11 cellular contexts compared by ENCODE assay signal in genomic region chr22:37740455-37741311, GRCh38. TPM values are rescaled to one million over a fixed set of nuclear protein-coding genes. Genes with fewer than 3 reads are reported as not detected.
DNase-seq lines count a peak whose midpoint lies in the region; ATAC-seq and TF ChIP-seq lines count a peak whose summit lies in the region.
"Had no signal": no experiment of that assay in that cellular context is flagged by ENCODE, and none has a peak within 500 bp of the region (broad histone marks: within the 10 kb centered on the region; RNA-seq: fewer than 3 reads in every experiment).

No MANE protein-coding gene starts in this region.

- peaks cover 14% of the 10 kb centered on the region for H3K36me3 Mint-ChIP-seq in dendritic cell treated with granulocyte-macrophage colony-stimulating factor and Interleukin-4, amounts not matched to agents 40 ng/mL and 50 ng/mL, for 4 days (ENCODE audit: low read depth)
- peaks cover 12% of the 10 kb centered on the region for H3K36me3 Mint-ChIP-seq in progenitor cell of endocrine pancreas (ENCODE audit: insufficient read depth)

- no peak for ATAC-seq in HG02763 (IDR thresholded peaks at IDR 0.05; ENCODE audit: unreplicated experiment)

- H3K4me1 ChIP-seq in BLaER1 = peaks cover 76% of the 10 kb centered on the region
- peaks cover 41% of the 10 kb centered on the region for H3K4me1 ChIP-seq in KMS-11 (ENCODE audit: low read depth, poor library complexity, severe bottlenecking)

- H3K9me3 Mint-ChIP-seq in dendritic cell treated with granulocyte-macrophage colony-stimulating factor and Interleukin-4, amounts not matched to agents 40 ng/mL and 50 ng/mL, for 4 days = no peaks in the 10 kb centered on the region
- no peaks in the 10 kb centered on the region for H3K9me3 Mint-ChIP-seq in progenitor cell of endocrine pancreas (ENCODE audit: low read depth)
- H3K9me3 Mint-ChIP-seq: CD8-positive, alpha-beta memory T cell had no signal

- peaks cover 86% of the 10 kb centered on the region for H3K4me1 Mint-ChIP-seq in dendritic cell treated with granulocyte-macrophage colony-stimulating factor and Interleukin-4, amounts not matched to agents 40 ng/mL and 50 ng/mL, for 4 days (ENCODE audit: low read depth)
- peaks cover 6% of the 10 kb centered on the region for H3K4me1 Mint-ChIP-seq in progenitor cell of endocrine pancreas (ENCODE audit: low read depth)

- H3K27me3 ChIP-seq in BLaER1 = no peaks in the 10 kb centered on the region
- no peaks in the 10 kb centered on the region for H3K27me3 ChIP-seq in KMS-11 (ENCODE audit: insufficient read depth, low read depth)

- no peak for TF ChIP-seq CTCF in KMS-11 (conservative IDR thresholded peaks at IDR 0.05; ENCODE audit: low read depth, low read length)
- TF ChIP-seq CTCF in progenitor cell of endocrine pancreas (IDR thresholded peaks at IDR 0.05; ENCODE audit: unreplicated experiment) = no peak

- H3K79me2 ChIP-seq in KMS-11 (ENCODE audit: insufficient read depth, low read depth) = no peaks in the 10 kb centered on the region

- H3K4me3 ChIP-seq in BLaER1 (no peak overlapping the region), KMS-11 (IDR thresholded peaks at IDR 0.05; ENCODE audit: insufficient read depth, low read depth, low read length) (no peak overlapping the region)

- H3K9me3 ChIP-seq in BLaER1 = no peaks in the 10 kb centered on the region

- 0 out of 2 replicates have a peak, but pooled peaks cover 5% of the 10 kb centered on the region for H3K36me3 ChIP-seq in BLaER1
- H3K36me3 ChIP-seq in KMS-11 (ENCODE audit: insufficient read depth) = no peaks in the 10 kb centered on the region

- DNase-seq in progenitor cell of endocrine pancreas (ENCODE audit: low spot score, unreplicated experiment) (no peak), foreskin melanocyte (no peak), islet precursor cell (no peak)
- DNase-seq in activated naive CD4-positive, alpha-beta T cell treated with Interleukin-2 at 50 U/mL for 16 hours = no peak
- DNase-seq: MM.1S had no signal

- peak overlapping the region; percentile 77 for H3K27ac Mint-ChIP-seq in dendritic cell treated with granulocyte-macrophage colony-stimulating factor and Interleukin-4, amounts not matched to agents 40 ng/mL and 50 ng/mL, for 4 days
- H3K27ac Mint-ChIP-seq in progenitor cell of endocrine pancreas = peak overlapping the region; percentile 31
- H3K27ac Mint-ChIP-seq: CD8-positive, alpha-beta memory T cell had no signal

- H4K20me1 ChIP-seq in BLaER1 (no peaks in the 10 kb centered on the region), KMS-11 (ENCODE audit: insufficient read depth) (no peaks in the 10 kb centered on the region)

- H3K4me3 Mint-ChIP-seq in dendritic cell treated with granulocyte-macrophage colony-stimulating factor and Interleukin-4, amounts not matched to agents 40 ng/mL and 50 ng/mL, for 4 days = peak overlapping the region; percentile 5
- no peak overlapping the region for H3K4me3 Mint-ChIP-seq in progenitor cell of endocrine pancreas (ENCODE audit: low read depth)

- H3K27me3 Mint-ChIP-seq in dendritic cell treated with granulocyte-macrophage colony-stimulating factor and Interleukin-4, amounts not matched to agents 40 ng/mL and 50 ng/mL, for 4 days = no peaks in the 10 kb centered on the region
- peaks cover 5% of the 10 kb centered on the region for H3K27me3 Mint-ChIP-seq in progenitor cell of endocrine pancreas

- H3K4me2 ChIP-seq in BLaER1 (peak overlapping the region; percentile 83), KMS-11 (peak overlapping the region; percentile 62)

- intact Hi-C loops in dendritic cell treated with granulocyte-macrophage colony-stimulating factor and Interleukin-4, amounts not matched to agents 40 ng/mL and 50 ng/mL, for 4 days (cut with micrococcal nuclease) = no loop called here

- 0 out of 2 replicates have a peak overlapping the region, but pooled peaks have one; percentile 19 for H3K9ac ChIP-seq in BLaER1
- H3K9ac ChIP-seq in KMS-11 = peak overlapping the region; percentile 57

- H3K27ac ChIP-seq in BLaER1 (peak overlapping the region; percentile 87), KMS-11 (peak overlapping the region; percentile 60)
- H3K27ac ChIP-seq: epithelial cell of prostate had no signal

- H2AFZ ChIP-seq in KMS-11 (ENCODE audit: low read depth) = peak overlapping the region; percentile 44

RNA-seq across cellular contexts. Expression of gene TRIOBP, which starts 43.8 kb away (rescaled TPM):
- 73.0 and 78.7 TPM in 2 replicates for total RNA-seq in progenitor cell of endocrine pancreas

RNA-seq across cellular contexts. Expression of gene NOL12, which starts 54.5 kb away (rescaled TPM):
- total RNA-seq in progenitor cell of endocrine pancreas = 16.4 and 17.1 TPM in 2 replicates
